In the genomic region with DNA sequence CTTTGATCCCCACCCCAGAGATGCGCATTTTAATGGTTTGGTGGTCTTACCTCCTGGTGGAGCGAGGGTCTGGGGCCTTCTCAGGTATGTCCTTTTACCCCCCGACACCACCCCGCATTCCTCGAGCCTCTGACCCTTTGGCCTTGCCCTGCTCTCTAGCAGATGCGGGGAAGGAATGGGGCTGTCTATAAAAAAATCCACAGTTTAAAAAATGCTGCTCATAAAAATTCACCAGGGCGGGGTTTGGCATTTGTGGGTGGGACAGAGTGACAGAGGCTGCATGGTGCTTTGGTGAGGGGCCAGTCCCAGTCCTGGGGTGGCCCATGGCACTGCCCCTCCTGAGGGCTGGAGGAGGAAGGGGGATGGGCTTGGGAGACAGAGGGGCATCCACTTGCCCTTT, we compare ENCODE assay signal across 18 cellular contexts. TPM values are rescaled to one million over a fixed set of nuclear protein-coding genes. Genes with fewer than 3 reads are reported as not detected.
DNase-seq lines count a peak whose midpoint lies in the region; ATAC-seq and TF ChIP-seq lines count a peak whose summit lies in the region.
"Had no signal": no experiment of that assay in that cellular context is flagged by ENCODE, and none has a peak within 500 bp of the region (broad histone marks: within the 10 kb centered on the region; RNA-seq: fewer than 3 reads in every experiment).

No MANE protein-coding gene starts in this region.

- H3K9ac ChIP-seq in neural progenitor cell: no peak overlapping the region

- peaks cover 23% of the 10 kb centered on the region for H3K4me1 ChIP-seq in Panc1 (ENCODE audit: control insufficient read depth, insufficient read depth, low read length)
- H3K4me1 ChIP-seq in sigmoid colon: peaks cover 0 to 18% (median 16%) of the 10 kb centered on the region in 4 donors
- peaks cover 15% of the 10 kb centered on the region for H3K4me1 ChIP-seq in neural progenitor cell
- H3K4me1 ChIP-seq: breast epithelium, right lobe of liver had no signal

- intact Hi-C loops in Panc1 (cut with micrococcal nuclease; ENCODE audit: unreplicated experiment) (no loop called here), sigmoid colon (cut with DNase I) (no loop called here)

- H3K9me3 Mint-ChIP-seq in neural progenitor cell: no peaks in the 10 kb centered on the region
- H3K9me3 Mint-ChIP-seq: stimulated activated effector memory CD8-positive, alpha-beta T cell treated with anti-CD3 and anti-CD28 coated beads, Interleukin-12 subunit alpha, Interleukin-12 subunit beta, amount 100 ng/mL, for 72 hours had no signal

- H3K4me2 ChIP-seq in neural progenitor cell: no peak overlapping the region

- H3K27me3 ChIP-seq in Panc1 (ENCODE audit: control insufficient read depth, insufficient read depth, low read length) (no peaks in the 10 kb centered on the region), sigmoid colon (no peaks in the 10 kb centered on the region), neural progenitor cell (peaks cover 17% of the 10 kb centered on the region)
- H3K27me3 ChIP-seq: breast epithelium, right lobe of liver, testis had no signal

- peaks cover 34% of the 10 kb centered on the region for H3K4me1 Mint-ChIP-seq in neural progenitor cell
- H3K4me1 Mint-ChIP-seq: activated CD4-positive, alpha-beta T cell treated with anti-CD3 and anti-CD28 coated beads for 36 hours had no signal

- DNase-seq in Panc1 (ENCODE audit: low read depth, low spot score) (no peak), fibroblast of villous mesenchyme (ENCODE audit: low read depth) (no peak), sigmoid colon (peak; percentile 52), NCI-H1436 treated with DMSO at 0.1 percent for 48 hours (lab: John Stamatoyannopoulos, UW) (no peak), neural progenitor cell (ENCODE audit: low spot score) (no peak)
- no peak for DNase-seq in stimulated activated CD4-positive, alpha-beta T cell treated with anti-CD3 and anti-CD28 coated beads, Interleukin-4, amount 100 ng/mL, for 24 hours
- DNase-seq: activated CD4-positive, alpha-beta T cell treated with anti-CD3 and anti-CD28 coated beads for 36 hours; DND-41; NCI-H1105 treated with DMSO at 0.1 percent for 48 hours; NK-92 treated with Interleukin-12 subunit alpha and Interleukin-12 subunit beta, amount 100 ng/mL, for 24 hours; Right ventricle myocardium superior; testis had no signal

- H3K4me3 Mint-ChIP-seq in neural progenitor cell: no peak overlapping the region
- H3K4me3 Mint-ChIP-seq: activated CD4-positive, alpha-beta T cell treated with anti-CD3 and anti-CD28 coated beads for 36 hours; stimulated activated effector memory CD8-positive, alpha-beta T cell treated with anti-CD3 and anti-CD28 coated beads, Interleukin-12 subunit alpha, Interleukin-12 subunit beta, amount 100 ng/mL, for 72 hours had no signal

- H3K36me3 Mint-ChIP-seq in neural progenitor cell: no peaks in the 10 kb centered on the region
- H3K36me3 Mint-ChIP-seq: stimulated activated effector memory CD8-positive, alpha-beta T cell treated with anti-CD3 and anti-CD28 coated beads, Interleukin-12 subunit alpha, Interleukin-12 subunit beta, amount 100 ng/mL, for 72 hours had no signal

- H3K4me3 ChIP-seq in Panc1 (ENCODE audit: low read depth in 2 of 2, low read length in 2 of 2) (no peak overlapping the region), fibroblast of villous mesenchyme (ENCODE audit: low read depth, low read length) (peak overlapping the region; percentile 21), sigmoid colon (no peak overlapping the region), neural progenitor cell (no peak overlapping the region)
- H3K4me3 ChIP-seq: breast epithelium, right lobe of liver, testis had no signal

- no peaks in the 10 kb centered on the region for H3K9me3 ChIP-seq in Panc1 (ENCODE audit: control insufficient read depth, insufficient read depth, low read depth, low read length)
- H3K9me3 ChIP-seq in sigmoid colon: no peaks in the 10 kb centered on the region
- H3K9me3 ChIP-seq in neural progenitor cell (ENCODE audit: low read depth): no peaks in the 10 kb centered on the region
- H3K9me3 ChIP-seq: breast epithelium, right lobe of liver, testis had no signal

- H3K79me2 ChIP-seq in neural progenitor cell (ENCODE audit: low read depth): no peaks in the 10 kb centered on the region

- peaks cover 15% of the 10 kb centered on the region for H3K27me3 Mint-ChIP-seq in neural progenitor cell (ENCODE audit: insufficient read depth, low read depth)

- H4K20me1 ChIP-seq in neural progenitor cell (ENCODE audit: low read depth): no peaks in the 10 kb centered on the region

- in situ Hi-C loops in Panc1 (cut with HindIII; ENCODE audit: low pct_unique_long_range_greater_than_20kb, low sequenced_read_pairs): no loop called here

- H3K36me3 ChIP-seq in Panc1 (ENCODE audit: control insufficient read depth, insufficient read depth, low read length): no peaks in the 10 kb centered on the region
- H3K36me3 ChIP-seq in sigmoid colon: no peaks in the 10 kb centered on the region
- H3K36me3 ChIP-seq in neural progenitor cell: no peaks in the 10 kb centered on the region
- H3K36me3 ChIP-seq: breast epithelium, right lobe of liver had no signal

- H2AFZ ChIP-seq in neural progenitor cell (replicated peaks): no peak overlapping the region

- WGBS in sigmoid colon, 2 donors: 16 to 74% methylated on average over 7 of the region's 7 CpGs

- TF ChIP-seq POLR2A in sigmoid colon (IDR thresholded peaks at IDR 0.05): no peak

- no peak overlapping the region for H3K27ac Mint-ChIP-seq in neural progenitor cell
- H3K27ac Mint-ChIP-seq: activated CD4-positive, alpha-beta T cell treated with anti-CD3 and anti-CD28 coated beads for 36 hours; activated T-helper 2 cell treated with anti-CD3 and anti-CD28 coated beads, Interferon-gamma antibody, Interleukin-2, Interleukin-4, amounts not matched to agents 10 μg/mL and 5 μg/mL and 100 μg/mL, durations not matched to agents 14 hours and 24 hours and 36 hours; stimulated activated effector memory CD8-positive, alpha-beta T cell treated with anti-CD3 and anti-CD28 coated beads, Interleukin-12 subunit alpha, Interleukin-12 subunit beta, amount 100 ng/mL, for 72 hours had no signal

- CTCF ChIA-PET in Panc1 (lab: Charles Lee): no interaction called here

- no peaks in the 10 kb centered on the region for H3F3A ChIP-seq in neural progenitor cell (ENCODE audit: low read depth)

- TF ChIP-seq CTCF in C4-2B (conservative IDR thresholded peaks at IDR 0.05): no peak
- no peak for TF ChIP-seq CTCF in Panc1 (IDR thresholded peaks at IDR 0.05)
- TF ChIP-seq CTCF in fibroblast of villous mesenchyme (IDR thresholded peaks at IDR 0.05; ENCODE audit: insufficient read depth, low read depth, low read length): no peak
- TF ChIP-seq CTCF in sigmoid colon (IDR thresholded peaks at IDR 0.05): no peak
- no peak for TF ChIP-seq CTCF in neural progenitor cell (IDR thresholded peaks at IDR 0.05)

- POLR2A ChIA-PET in Panc1 (lab: Charles Lee): interaction anchor here (0.6 kb wide), 1 partner anchor 18 kb away, joined by 3 read pairs; no protein-coding TSS in a partner anchor

- TF ChIP-seq EP300 in sigmoid colon (IDR thresholded peaks at IDR 0.05): no peak

- ATAC-seq in Panc1 (no peak), GM18873 (IDR thresholded peaks at IDR 0.05; ENCODE audit: low FRiP score, unreplicated experiment) (no peak)
- ATAC-seq: activated CD4-positive, alpha-beta T cell treated with anti-CD3 and anti-CD28 coated beads for 36 hours; stimulated activated effector memory CD8-positive, alpha-beta T cell treated with anti-CD3 and anti-CD28 coated beads, Interleukin-12 subunit alpha, Interleukin-12 subunit beta, amount 100 ng/mL, for 72 hours had no signal

- no TSS peak for BruUV-seq in Panc1 (replicated peaks; lab: Mats Ljungman, UMichigan)

- H3K27ac ChIP-seq in C4-2B: peak overlapping the region; percentile 66
- peak overlapping the region; percentile 39; the same call in 1 of the 2 replicates for H3K27ac ChIP-seq in Panc1 (ENCODE audit: low read length)
- H3K27ac ChIP-seq in sigmoid colon: peak overlapping the region in 3 of 4 donors; percentile 35 to 57 (median 47)
- no peak overlapping the region for H3K27ac ChIP-seq in neural progenitor cell
- H3K27ac ChIP-seq: right lobe of liver, testis had no signal

RNA-seq across cellular contexts. Expression of a gene that starts 6.7 kb away (rescaled TPM):
- total RNA-seq in Panc1 (2021; ENCODE audit: unreplicated experiment) (47.8 TPM), fibroblast of villous mesenchyme (35.1 and 66.9 TPM in 2 replicates), sigmoid colon (10 to 100 TPM; 47.9 to 60.2 (median 50.5) TPM), neural progenitor cell (ENCODE audit: low replicate concordance) (55.3 and 79.8 TPM in 2 replicates)
- 68.5 TPM for polyA plus RNA-seq in Panc1 (2012; ENCODE audit: insufficient read length)
- 100 to 1,000 TPM in 2 of 3 donors, 10 to 100 TPM in 1; 86.6 to 143 (median 118) TPM for polyA plus RNA-seq in sigmoid colon

RNA-seq across cellular contexts. Expression of a gene that starts 22.7 kb away (rescaled TPM):
- 54.6 TPM for total RNA-seq in Panc1 (2021; ENCODE audit: unreplicated experiment)
- polyA plus RNA-seq in Panc1 (2012; ENCODE audit: insufficient read length): 50.8 TPM
- total RNA-seq in fibroblast of villous mesenchyme: 27.4 and 36.3 TPM in 2 replicates
- 10 to 100 TPM; 16.8 to 32.1 (median 25.0) TPM for total RNA-seq in sigmoid colon
- 1 to 10 TPM; 1.6 to 9.7 (median 1.8) TPM for polyA plus RNA-seq in sigmoid colon
- total RNA-seq in neural progenitor cell (ENCODE audit: low replicate concordance): 11.1 and 15.3 TPM in 2 replicates
